In genomic region chr2:98551316-98551715, GRCh38 we compare ENCODE assay signal across 17 cellular contexts. TPM values are rescaled to one million over a fixed set of nuclear protein-coding genes. Genes with fewer than 3 reads are reported as not detected.
DNase-seq lines count a peak whose midpoint lies in the region; ATAC-seq, FAIRE-seq and TF ChIP-seq lines count a peak whose summit lies in the region.
"Had no signal": no experiment of that assay in that cellular context is flagged by ENCODE, and none has a peak within 500 bp of the region (broad histone marks: within the 10 kb centered on the region; RNA-seq: fewer than 3 reads in every experiment).

No MANE protein-coding gene starts in this region.

- no peak overlapping the region for H3K4me3 Mint-ChIP-seq in CD8-positive, alpha-beta T cell
- no peak overlapping the region for H3K4me3 Mint-ChIP-seq in T-cell
- no peak overlapping the region for H3K4me3 Mint-ChIP-seq in activated naive CD4-positive, alpha-beta T cell treated with anti-CD3 and anti-CD28 coated beads, Interleukin-2, amount 50 U/mL, for 24 hours
- H3K4me3 Mint-ChIP-seq: CD14-positive monocyte had no signal

- no peaks in the 10 kb centered on the region for H3K27me3 Mint-ChIP-seq in CD8-positive, alpha-beta T cell (ENCODE audit: low read depth)
- H3K27me3 Mint-ChIP-seq in T-cell = no peaks in the 10 kb centered on the region
- no peaks in the 10 kb centered on the region for H3K27me3 Mint-ChIP-seq in activated naive CD4-positive, alpha-beta T cell treated with anti-CD3 and anti-CD28 coated beads, Interleukin-2, amount 50 U/mL, for 24 hours

- no peak overlapping the region for H3K4me3 ChIP-seq in CD8-positive, alpha-beta T cell (ENCODE audit: low read depth, low read length)
- H3K4me3 ChIP-seq: tibial nerve had no signal

- H3K27ac Mint-ChIP-seq in CD8-positive, alpha-beta T cell = peak overlapping the region; percentile 86
- peak overlapping the region; percentile 41 to 85 for H3K27ac Mint-ChIP-seq in T-cell
- peak overlapping the region; percentile 84 for H3K27ac Mint-ChIP-seq in activated naive CD4-positive, alpha-beta T cell treated with anti-CD3 and anti-CD28 coated beads, Interleukin-2, amount 50 U/mL, for 24 hours

- no peaks in the 10 kb centered on the region for H3K9me3 Mint-ChIP-seq in CD8-positive, alpha-beta T cell
- no peaks in the 10 kb centered on the region for H3K9me3 Mint-ChIP-seq in T-cell
- H3K9me3 Mint-ChIP-seq in activated naive CD4-positive, alpha-beta T cell treated with anti-CD3 and anti-CD28 coated beads, Interleukin-2, amount 50 U/mL, for 24 hours = no peaks in the 10 kb centered on the region

- FAIRE-seq in frontal cortex (lab: Jason Lieb, UNC) = no peak
- FAIRE-seq: endometrium, islet of Langerhans had no signal

- no peak for TF ChIP-seq CTCF in CD8-positive, alpha-beta T cell (IDR thresholded peaks at IDR 0.05)

- peaks cover 61% of the 10 kb centered on the region for H3K4me1 Mint-ChIP-seq in CD8-positive, alpha-beta T cell (ENCODE audit: low read depth)
- H3K4me1 Mint-ChIP-seq in T-cell = peaks cover 48 to 57% (median 56%) of the 10 kb centered on the region in 3 donors
- peaks cover 56% of the 10 kb centered on the region for H3K4me1 Mint-ChIP-seq in activated naive CD4-positive, alpha-beta T cell treated with anti-CD3 and anti-CD28 coated beads, Interleukin-2, amount 50 U/mL, for 24 hours

- no peak overlapping the region for H3K27ac ChIP-seq in CD8-positive, alpha-beta T cell (ENCODE audit: low read depth, low read length)
- H3K27ac ChIP-seq: neutrophil, tibial nerve, VCaP had no signal

- H3K36me3 ChIP-seq in CD8-positive, alpha-beta T cell (ENCODE audit: insufficient read depth, low read length) = peaks cover 62% of the 10 kb centered on the region

- H3K4me1 ChIP-seq in CD8-positive, alpha-beta T cell (ENCODE audit: insufficient read depth, low read length) = peaks cover 48% of the 10 kb centered on the region
- H3K4me1 ChIP-seq: tibial nerve had no signal

- CTCF ChIA-PET in CD8-positive, alpha-beta T cell (lab: Charles Lee) = interaction anchor here (2.0 to 2.1 kb wide), 2 partner anchors 18 to 138 kb away, joined by 5 read pairs; no protein-coding TSS in a partner anchor
- CTCF ChIA-PET in T-cell (lab: Charles Lee) = no interaction called here

- H3K27me3 ChIP-seq in CD8-positive, alpha-beta T cell (ENCODE audit: insufficient read depth, low read length) = no peaks in the 10 kb centered on the region
- H3K27me3 ChIP-seq: neutrophil, tibial nerve had no signal

- peaks cover 94% of the 10 kb centered on the region for H3K36me3 Mint-ChIP-seq in CD8-positive, alpha-beta T cell
- peaks cover 66% of the 10 kb centered on the region for H3K36me3 Mint-ChIP-seq in T-cell
- H3K36me3 Mint-ChIP-seq in activated naive CD4-positive, alpha-beta T cell treated with anti-CD3 and anti-CD28 coated beads, Interleukin-2, amount 50 U/mL, for 24 hours = peaks cover 15% of the 10 kb centered on the region

- peak in 3 of 7 experiments; percentile 12 to 45 (median 34) for DNase-seq in CD8-positive, alpha-beta T cell
- DNase-seq in T-cell = peak in 10 of 34 experiments; percentile 2 to 23 (median 6)
- peak; percentile 15 to 32 for DNase-seq in stimulated activated CD4-positive, alpha-beta T cell treated with anti-CD3 and anti-CD28 coated beads, Interleukin-4, amount 100 ng/mL, for 48 hours (ENCODE audit: low read depth in 2 of 2)
- no peak for DNase-seq in hypothalamus (lab: John Stamatoyannopoulos, UW)
- DNase-seq in frontal cortex (ENCODE audit: low spot score in 2 of 2) = no peak
- DNase-seq in iPS-NIHi11 (ENCODE audit: low spot score) = no peak
- DNase-seq: mesenchymal stem cell, NCI-H1436 treated with DMSO at 0.1 percent for 48 hours, PC-3 had no signal

- POLR2A ChIA-PET in CD8-positive, alpha-beta T cell (lab: Charles Lee) = interaction anchor here (0.6 kb wide), 1 partner anchor 112 kb away, joined by 3 read pairs; no protein-coding TSS in a partner anchor
- POLR2A ChIA-PET in T-cell (lab: Charles Lee) = interaction anchor here in 1 of 2 donors (0.6 kb wide), 1 partner anchor 114 kb away, joined by 12 read pairs; no protein-coding TSS in a partner anchor

- intact Hi-C loops in CD8-positive, alpha-beta T cell (cut with DNase I, micrococcal nuclease) = no loop called here

- peak; percentile 44 for ATAC-seq in CD8-positive, alpha-beta T cell
- peak in 3 of 4 experiments; percentile 12 to 66 (median 37) for ATAC-seq in T-cell (replicated peaks in 1 of 4)
- ATAC-seq: PC-3, sciatic nerve had no signal

- H3K9me3 ChIP-seq in CD8-positive, alpha-beta T cell (ENCODE audit: low read length) = no peaks in the 10 kb centered on the region
- H3K9me3 ChIP-seq: neutrophil, tibial nerve had no signal

RNA-seq across cellular contexts. Expression of gene COA5, which starts 57.0 kb away (rescaled TPM):
- 10 to 100 TPM; 19.7 to 24.1 TPM for total RNA-seq in CD8-positive, alpha-beta T cell
- 10 to 100 TPM; 24.6 to 45.8 (median 39.9) TPM for total RNA-seq in T-cell
- 60.7 TPM for total RNA-seq in frontal cortex

RNA-seq across cellular contexts. Expression of gene UNC50, which starts 57.1 kb away (rescaled TPM):
- 10 to 100 TPM; 12.5 to 14.4 TPM for total RNA-seq in CD8-positive, alpha-beta T cell
- total RNA-seq in T-cell (10 to 100 TPM; 19.5 to 37.9 (median 29.5) TPM), frontal cortex (55.8 TPM)

Comparison
In these comparisons a context has a peak if more than half of its experiments do, and no peak if none do; other contexts are left out.
1. DNase-seq: peak in stimulated activated CD4-positive, alpha-beta T cell treated with anti-CD3 and anti-CD28 coated beads, Interleukin-4, amount 100 ng/mL, for 48 hours (2 of 2); none in hypothalamus (0 of 51), frontal cortex (0 of 2) and iPS-NIHi11 (single experiment).
2. Peak in every context shown above with its lines, with median percentiles within 50 percentile points of each other: H3K27ac Mint-ChIP-seq.